Comparison of ENCODE assay signal across 8 cellular contexts in the genomic region with DNA sequence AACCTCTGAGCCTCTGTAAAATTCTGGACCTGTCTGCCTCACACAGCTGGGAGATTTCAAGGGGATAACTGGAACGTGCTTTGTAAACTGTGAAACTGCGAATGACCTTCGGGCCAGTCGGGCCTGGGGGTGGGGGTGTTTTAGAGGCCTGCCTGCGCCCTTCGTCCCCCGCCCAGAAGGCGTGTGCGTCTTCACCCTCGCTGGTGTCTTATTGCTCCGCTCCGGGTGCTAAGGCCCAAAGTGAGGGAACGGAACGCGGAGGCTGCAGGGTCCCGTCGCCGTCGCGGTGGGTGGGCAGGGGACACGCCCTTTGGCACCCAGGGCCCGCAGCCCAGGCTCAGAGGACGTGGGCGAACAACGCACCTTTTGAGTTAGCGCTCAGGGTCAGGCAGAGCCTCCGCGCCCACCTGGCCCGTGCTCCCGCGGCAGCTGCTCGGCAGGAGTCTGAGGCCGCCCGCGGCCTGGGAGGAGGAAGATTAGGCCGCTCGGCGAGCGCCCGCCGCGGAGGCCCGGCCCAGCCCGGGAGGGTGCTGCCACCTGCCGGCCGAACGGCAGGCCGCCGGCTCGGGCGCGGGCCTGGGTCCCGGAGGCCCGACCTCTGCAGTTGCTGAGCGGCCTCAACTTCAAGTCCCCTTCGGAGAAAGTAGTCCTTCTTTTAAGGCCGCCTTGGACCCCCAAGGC. TPM values are rescaled to one million over a fixed set of nuclear protein-coding genes. Genes with fewer than 3 reads are reported as not detected.
DNase-seq lines count a peak whose midpoint lies in the region; ATAC-seq, FAIRE-seq and TF ChIP-seq lines count a peak whose summit lies in the region.

No MANE protein-coding gene starts in this region.

- 1 to 3% methylated on average over 50 to 57 of the region's 57 CpGs for WGBS in pancreas, 2 donors
- WGBS in tibial nerve, 2 donors, result 10 to 21% methylated on average over 10 to 19 of the region's 57 CpGs

- no peaks in the 10 kb centered on the region for H3K36me3 ChIP-seq in pancreas
- H3K36me3 ChIP-seq in tibial nerve, result peaks cover 0 to 25% (median 0%) of the 10 kb centered on the region in 3 donors

- no peak for TF ChIP-seq POLR2A in tibial nerve (IDR thresholded peaks at IDR 0.05)

- no peak for FAIRE-seq in pancreas (lab: Jason Lieb, UNC)

- ATAC-seq in SK-N-SH treated with all-trans-retinoic acid at 6 μM for 48 hours (peak; percentile 81), pancreas (peak; percentile 87 to 89 (median 88)), HG03039 (IDR thresholded peaks at IDR 0.05; ENCODE audit: unreplicated experiment) (no peak)

- H3K4me1 ChIP-seq in pancreas (peaks cover 18 to 25% (median 19%) of the 10 kb centered on the region in 3 donors), tibial nerve (peaks cover 0 to 49% (median 33%) of the 10 kb centered on the region in 4 donors)

- H3K4me3 Mint-ChIP-seq in activated naive CD4-positive, alpha-beta T cell treated with anti-CD3 and anti-CD28 coated beads, Interleukin-2, amount 50 U/mL, for 24 hours, result peak overlapping the region; percentile 56

- intact Hi-C loops in head of caudate nucleus (cut with DNase I) (no loop called here), pancreas (cut with DNase I) (loop anchor here (5.0 to 10.0 kb wide), 2 partner anchors 97 to 99 kb away; no protein-coding TSS in a partner anchor)

- H3K4me3 ChIP-seq in GM12864 (ENCODE audit: low read depth, low read length), result no peak overlapping the region
- H3K4me3 ChIP-seq in pancreas, result peak overlapping the region; percentile 18 to 52 (median 36)
- H3K4me3 ChIP-seq in tibial nerve, result peak overlapping the region; percentile 28 to 53 (median 48)

- H3K27ac ChIP-seq in pancreas (peak overlapping the region; percentile 60 to 77 (median 72)), tibial nerve (peak overlapping the region; percentile 75 to 90 (median 84))

- DNase-seq in GM12864 (ENCODE audit: low read depth) (no peak), HuH-7 (ENCODE audit: low spot score) (peak; percentile 93), head of caudate nucleus (peak in 39 of 42 donors; percentile 24 to 82 (median 65)), pancreas (peak; percentile 62 to 94 (median 78)), tibial nerve (ENCODE audit: low spot score in 2 of 2) (peak; percentile 26 to 37)

- no peaks in the 10 kb centered on the region for H3K36me3 Mint-ChIP-seq in activated naive CD4-positive, alpha-beta T cell treated with anti-CD3 and anti-CD28 coated beads, Interleukin-2, amount 50 U/mL, for 24 hours

- H3K4me1 Mint-ChIP-seq in activated naive CD4-positive, alpha-beta T cell treated with anti-CD3 and anti-CD28 coated beads, Interleukin-2, amount 50 U/mL, for 24 hours, result peaks cover 13% of the 10 kb centered on the region

- H3K9me3 ChIP-seq in pancreas, result no peaks in the 10 kb centered on the region
- no peaks in the 10 kb centered on the region for H3K9me3 ChIP-seq in tibial nerve

- no peak overlapping the region for H3K27ac Mint-ChIP-seq in activated naive CD4-positive, alpha-beta T cell treated with anti-CD3 and anti-CD28 coated beads, Interleukin-2, amount 50 U/mL, for 24 hours

- H3K27me3 ChIP-seq in pancreas, result no peaks in the 10 kb centered on the region
- no peaks in the 10 kb centered on the region for H3K27me3 ChIP-seq in tibial nerve

- H3K9me3 Mint-ChIP-seq in activated naive CD4-positive, alpha-beta T cell treated with anti-CD3 and anti-CD28 coated beads, Interleukin-2, amount 50 U/mL, for 24 hours, result no peaks in the 10 kb centered on the region

- peaks cover 22% of the 10 kb centered on the region for H3K27me3 Mint-ChIP-seq in activated naive CD4-positive, alpha-beta T cell treated with anti-CD3 and anti-CD28 coated beads, Interleukin-2, amount 50 U/mL, for 24 hours

- TF ChIP-seq EP300 in tibial nerve (IDR thresholded peaks at IDR 0.05), result peak in 1 of 2 donors; percentile 57

- peak; percentile 74 for TF ChIP-seq CTCF in GM12864 (IDR thresholded peaks at IDR 0.05; ENCODE audit: low read depth, low read length, missing control alignments)
- peak; percentile 93 for TF ChIP-seq CTCF in pancreas (IDR thresholded peaks at IDR 0.05)
- TF ChIP-seq CTCF in tibial nerve (IDR thresholded peaks at IDR 0.05), result peak; percentile 97 to 99 (median 98)

TF ChIP-seq in SK-N-SH treated with all-trans-retinoic acid at 6 μM for 48 hours, 23 proteins besides CTCF, POLR2A, EP300 and RAD21:
- TF ChIP-seq ZNF70 (CRISPR knock-in tag; IDR thresholded peaks at IDR 0.05) (peak; percentile 7; the same call in 1 of the 2 replicates), ZFP3 (CRISPR knock-in tag; IDR thresholded peaks at IDR 0.05) (0 out of 2 replicates have a peak, but pooled peaks have one; percentile 39), ZC3H10 (CRISPR knock-in tag; IDR thresholded peaks at IDR 0.05) (no peak)
TF ChIP-seq in SK-N-SH treated with all-trans-retinoic acid at 6 μM for 48 hours: peak in this region for 2.

RNA-seq across cellular contexts. Expression of a gene that starts 29.7 kb away (rescaled TPM):
- 10 to 100 TPM in 5 of 6 donors, 1 to 10 TPM in 1; 9.3 to 19.2 (median 12.1) TPM for total RNA-seq in pancreas
- 10 to 100 TPM in 1 of 2 donors, 1 to 10 TPM in 1; 9.8 to 14.1 TPM for polyA plus RNA-seq in pancreas
- total RNA-seq in tibial nerve, result 10 to 100 TPM; 47.7 to 53.2 (median 49.5) TPM

RNA-seq across cellular contexts. Expression of a gene that starts 39.4 kb away (rescaled TPM):
- total RNA-seq in pancreas, result 10 to 100 TPM; 31.7 to 66.5 (median 43.6) TPM
- 10 to 100 TPM; 27.0 to 37.9 TPM for polyA plus RNA-seq in pancreas
- total RNA-seq in tibial nerve, result 10 to 100 TPM; 63.2 to 97.9 (median 80.1) TPM

RNA-seq across cellular contexts. Expression of a gene that starts 53.6 kb away (rescaled TPM):
- 1 to 10 TPM in 5 of 6 donors, under 1 TPM in 1; 0.92 to 4.3 (median 2.7) TPM for total RNA-seq in pancreas
- 10 to 100 TPM; 17.0 to 29.3 TPM for polyA plus RNA-seq in pancreas
- 10 to 100 TPM in 3 of 4 donors, 1 to 10 TPM in 1; 9.8 to 25.5 (median 21.2) TPM for total RNA-seq in tibial nerve
